Comparison of ENCODE assay signal across 11 cellular contexts in the genomic region with DNA sequence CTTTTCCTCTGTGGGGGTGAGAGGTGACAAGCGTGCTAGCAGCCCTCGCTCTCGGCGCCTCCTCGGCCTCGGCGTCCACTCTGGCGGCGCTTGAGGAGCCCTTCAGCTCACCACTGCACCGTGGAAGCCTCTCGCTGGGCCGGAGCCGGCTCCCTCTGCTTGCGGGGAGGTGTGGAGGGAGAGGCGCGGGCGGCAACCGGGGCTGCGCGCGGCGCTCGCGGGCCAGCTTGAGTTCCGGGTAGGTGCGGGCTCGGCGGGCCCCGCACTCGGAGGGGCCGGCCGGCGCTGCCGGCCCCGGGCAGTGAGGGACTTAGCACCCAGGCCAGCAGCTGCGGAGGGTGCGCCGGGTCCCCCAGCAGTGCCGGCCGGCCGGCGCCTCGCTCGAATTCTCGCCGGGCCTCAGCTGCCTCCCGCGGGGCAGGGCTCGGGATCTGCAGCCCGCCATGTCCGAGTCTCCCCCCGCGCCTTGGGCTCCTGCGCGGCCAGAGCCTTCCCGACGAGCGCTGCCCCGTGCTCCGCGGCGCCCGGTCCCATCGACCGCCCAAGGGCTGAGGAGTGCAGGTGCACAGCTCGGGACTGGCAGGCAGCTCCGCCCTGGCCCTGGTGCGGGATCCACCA.
A peak's percentile ranks its signal among the peaks of the same experiment; 100 is the strongest.
DNase-seq lines count a peak whose midpoint lies in the region; ATAC-seq and TF ChIP-seq lines count a peak whose summit lies in the region.
"Had no signal": no experiment of that assay in that cellular context is flagged by ENCODE, and none has a peak within 500 bp of the region (broad histone marks: within the 10 kb centered on the region; RNA-seq: fewer than 3 reads in every experiment).

No MANE protein-coding gene starts in this region.

- H3K36me3 Mint-ChIP-seq in Calu3 (ENCODE audit: insufficient read depth, unreplicated experiment), result no peaks in the 10 kb centered on the region

- peak overlapping the region; percentile 59 for H2AFZ ChIP-seq in parathyroid adenoma

- no peaks in the 10 kb centered on the region for H3K79me2 ChIP-seq in parathyroid adenoma

- H3K4me1 Mint-ChIP-seq in Calu3 (ENCODE audit: low read depth, unreplicated experiment), result no peaks in the 10 kb centered on the region

- H3K9me3 ChIP-seq in WERI-Rb-1 (ENCODE audit: severe bottlenecking) (peaks cover 3% of the 10 kb centered on the region), left ventricle myocardium inferior (replicated peaks) (no peaks in the 10 kb centered on the region), parathyroid adenoma (ENCODE audit: control insufficient read depth, low read length) (no peaks in the 10 kb centered on the region)
- H3K9me3 ChIP-seq: SJSA1 had no signal

- H3K4me1 ChIP-seq in left ventricle myocardium inferior, result no peaks in the 10 kb centered on the region
- peaks cover 10% of the 10 kb centered on the region for H3K4me1 ChIP-seq in parathyroid adenoma

- no peak for ATAC-seq in HG03457 (IDR thresholded peaks at IDR 0.05; ENCODE audit: unreplicated experiment)
- ATAC-seq in HG02981 (IDR thresholded peaks at IDR 0.05; ENCODE audit: unreplicated experiment), result no peak

- DNase-seq in Calu3 (peak; percentile 15), WERI-Rb-1 (no peak), left ventricle myocardium inferior (no peak), T1000 (lab: John Stamatoyannopoulos, UW) (no peak), erythroblast (lab: John Stamatoyannopoulos, UW) (no peak)
- DNase-seq: AML-193, NCI-H69 had no signal

- H3K27ac ChIP-seq in WERI-Rb-1, result no peak overlapping the region
- no peak overlapping the region for H3K27ac ChIP-seq in left ventricle myocardium inferior (replicated peaks)
- no peak overlapping the region for H3K27ac ChIP-seq in parathyroid adenoma
- H3K27ac ChIP-seq: SJSA1 had no signal

- peak overlapping the region; percentile 55 for H3K4me2 ChIP-seq in parathyroid adenoma (ENCODE audit: low read length)

- H3K36me3 ChIP-seq in WERI-Rb-1 (no peaks in the 10 kb centered on the region), left ventricle myocardium inferior (no peaks in the 10 kb centered on the region), parathyroid adenoma (ENCODE audit: control insufficient read depth, insufficient read depth, low read length) (no peaks in the 10 kb centered on the region)
- H3K36me3 ChIP-seq: SJSA1 had no signal

- H3K27me3 ChIP-seq in WERI-Rb-1 (ENCODE audit: insufficient read depth, low read depth, severe bottlenecking), result no peaks in the 10 kb centered on the region
- peaks cover 96% of the 10 kb centered on the region for H3K27me3 ChIP-seq in left ventricle myocardium inferior (ENCODE audit: low read depth)
- H3K27me3 ChIP-seq in parathyroid adenoma (ENCODE audit: control insufficient read depth, insufficient read depth, low read length), result no peaks in the 10 kb centered on the region
- H3K27me3 ChIP-seq: SJSA1 had no signal

- CTCF ChIA-PET in Calu3 (lab: Charles Lee), result interaction anchor here (1.2 kb wide), 1 partner anchor 12 kb away, joined by 3 read pairs; no protein-coding TSS in a partner anchor

- no peak overlapping the region for H3K9ac ChIP-seq in parathyroid adenoma

- H3K4me3 ChIP-seq in WERI-Rb-1 (ENCODE audit: low read depth, low read length) (peak overlapping the region; percentile 35), left ventricle myocardium inferior (peak overlapping the region; percentile 59), parathyroid adenoma (ENCODE audit: low read depth, low read length) (peak overlapping the region; percentile 49)
- H3K4me3 ChIP-seq: SJSA1 had no signal

- TF ChIP-seq POLR2A in erythroblast (IDR thresholded peaks at IDR 0.05; ENCODE audit: low read length), result no peak

- H3K4me3 Mint-ChIP-seq in Calu3 (ENCODE audit: low read depth, unreplicated experiment), result peak overlapping the region; percentile 35

- H3K27me3 Mint-ChIP-seq in Calu3 (ENCODE audit: unreplicated experiment), result peaks cover 85% of the 10 kb centered on the region

- no peak overlapping the region for H3K27ac Mint-ChIP-seq in Calu3 (ENCODE audit: unreplicated experiment)

- H3K9me3 Mint-ChIP-seq in Calu3 (ENCODE audit: low read depth, unreplicated experiment), result peaks cover 9% of the 10 kb centered on the region

- no TSS peak for BruUV-seq in Calu3 (replicated peaks; lab: Mats Ljungman, UMichigan)

- intact Hi-C loops in Calu3 (cut with micrococcal nuclease; ENCODE audit: unreplicated experiment), result no loop called here
- intact Hi-C loops in left ventricle myocardium inferior (cut with micrococcal nuclease), result no loop called here

- TF ChIP-seq CTCF in Calu3 (IDR thresholded peaks at IDR 0.05; ENCODE audit: unreplicated experiment), result no peak
- no peak for TF ChIP-seq CTCF in WERI-Rb-1 (IDR thresholded peaks at IDR 0.05; ENCODE audit: low read depth, low read length)
- TF ChIP-seq CTCF in left ventricle myocardium inferior (IDR thresholded peaks at IDR 0.05; ENCODE audit: borderline replicate concordance), result no peak
- TF ChIP-seq CTCF in parathyroid adenoma (IDR thresholded peaks at IDR 0.05), result no peak
